In genomic region chr12:100229036-100229635, GRCh38 we compare ENCODE assay signal across 9 cellular contexts. TPM values are rescaled to one million over a fixed set of nuclear protein-coding genes. Genes with fewer than 3 reads are reported as not detected.
A peak's percentile ranks its signal among the peaks of the same experiment; 100 is the strongest.
DNase-seq lines count a peak whose midpoint lies in the region; ATAC-seq and TF ChIP-seq lines count a peak whose summit lies in the region.
"Had no signal": no experiment of that assay in that cellular context is flagged by ENCODE, and none has a peak within 500 bp of the region (broad histone marks: within the 10 kb centered on the region; RNA-seq: fewer than 3 reads in every experiment).

No MANE protein-coding gene starts in this region.

- TF ChIP-seq CTCF in LNCaP clone FGC (IDR thresholded peaks at IDR 0.05; ENCODE audit: control insufficient read depth, extremely low read depth, insufficient read depth) (peak; percentile 51), liver (IDR thresholded peaks at IDR 0.05; ENCODE audit: low read depth, low read length, missing input control) (peak; percentile 32), gastrocnemius medialis (IDR thresholded peaks at IDR 0.05 in 4 of 5, conservative IDR thresholded peaks at IDR 0.05 in 1 of 5) (no peak)

- H3K9me3 Mint-ChIP-seq in T-helper 2 cell treated with Interferon-gamma antibody and Interleukin-4, amounts not matched to agents 5 μg/mL and 100 μg/mL, for 36 hours = no peaks in the 10 kb centered on the region

- H3K27ac ChIP-seq in liver (ENCODE audit: low read depth in 1 of 2, low read length in 2 of 2) = no peak overlapping the region
- H3K27ac ChIP-seq in gastrocnemius medialis = no peak overlapping the region
- H3K27ac ChIP-seq: SJCRH30 had no signal

- no peak overlapping the region for H3K9ac ChIP-seq in liver (ENCODE audit: low read depth in 1 of 2, low read length in 2 of 2)

- H3K4me3 ChIP-seq in LNCaP clone FGC (ENCODE audit: low read depth, low read length) = no peak overlapping the region
- no peak overlapping the region for H3K4me3 ChIP-seq in liver (ENCODE audit: low read depth in 1 of 3, low read length in 3 of 3)
- no peak overlapping the region for H3K4me3 ChIP-seq in gastrocnemius medialis
- H3K4me3 ChIP-seq: SJCRH30 had no signal

- TF ChIP-seq POLR2A in gastrocnemius medialis (IDR thresholded peaks at IDR 0.05) = no peak

- no peak overlapping the region for H3K27ac Mint-ChIP-seq in T-helper 2 cell treated with Interferon-gamma antibody and Interleukin-4, amounts not matched to agents 5 μg/mL and 100 μg/mL, for 36 hours
- H3K27ac Mint-ChIP-seq: activated naive CD8-positive, alpha-beta T cell had no signal

- H3K4me3 Mint-ChIP-seq in T-helper 2 cell treated with Interferon-gamma antibody and Interleukin-4, amounts not matched to agents 5 μg/mL and 100 μg/mL, for 36 hours = no peak overlapping the region
- H3K4me3 Mint-ChIP-seq: activated naive CD8-positive, alpha-beta T cell had no signal

- no peaks in the 10 kb centered on the region for H3K27me3 Mint-ChIP-seq in T-helper 2 cell treated with Interferon-gamma antibody and Interleukin-4, amounts not matched to agents 5 μg/mL and 100 μg/mL, for 36 hours (ENCODE audit: low read depth)
- H3K27me3 Mint-ChIP-seq: activated naive CD8-positive, alpha-beta T cell had no signal

- in situ Hi-C loops in gastrocnemius medialis (cut with MboI; ENCODE audit: low sequenced_read_pairs in 4 of 4) = loop anchor here in 3 of 4 donors (25.0 kb wide), 2 partner anchors 333 to 508 kb away; partner anchors contain the start of gene GAS2L3 (in 3 of the 3)

- no peaks in the 10 kb centered on the region for H3K27me3 ChIP-seq in liver (ENCODE audit: control insufficient read depth in 4 of 4, insufficient read depth in 4 of 4, low read length in 3 of 4)
- H3K27me3 ChIP-seq in gastrocnemius medialis = no peaks in the 10 kb centered on the region
- H3K27me3 ChIP-seq: SJCRH30 had no signal

- H3K4me1 ChIP-seq in liver (ENCODE audit: control insufficient read depth in 4 of 4, insufficient read depth in 4 of 4, low read length in 3 of 4) (no peaks in the 10 kb centered on the region), gastrocnemius medialis (no peaks in the 10 kb centered on the region)
- H3K4me1 ChIP-seq: SJCRH30 had no signal

- intact Hi-C loops in gastrocnemius medialis (cut with DNase I; ENCODE audit: low total_unique reads) = no loop called here

- 93% methylated on average over 5 of the region's 5 CpGs for WGBS in liver

- peaks cover 0 to 2% (median under 1%) of the 10 kb centered on the region in 4 donors for H3K36me3 ChIP-seq in liver (ENCODE audit: control insufficient read depth in 4 of 4, insufficient read depth in 3 of 4, low read depth in 1 of 4, low read length in 3 of 4)
- peaks cover 0 to 12% of the 10 kb centered on the region in 2 donors for H3K36me3 ChIP-seq in gastrocnemius medialis

- H3K4me1 Mint-ChIP-seq in T-helper 2 cell treated with Interferon-gamma antibody and Interleukin-4, amounts not matched to agents 5 μg/mL and 100 μg/mL, for 36 hours (ENCODE audit: low read depth) = no peaks in the 10 kb centered on the region

- DNase-seq in ELF-1 (ENCODE audit: low read depth, low spot score) (peak; percentile 18), LNCaP clone FGC (ENCODE audit: low read depth) (peak; percentile 41), astrocyte of the hippocampus (ENCODE audit: low read depth, low spot score) (peak; percentile 10), gastrocnemius medialis (no peak), NCI-H510A treated with DMSO at 0.1 percent for 48 hours (lab: John Stamatoyannopoulos, UW) (no peak)
- DNase-seq in T-helper 2 cell treated with Interferon-gamma antibody and Interleukin-4, amounts not matched to agents 5 μg/mL and 100 μg/mL, for 36 hours (ENCODE audit: low spot score) = no peak

- no peak for ATAC-seq in gastrocnemius medialis

- H3K36me3 Mint-ChIP-seq in T-helper 2 cell treated with Interferon-gamma antibody and Interleukin-4, amounts not matched to agents 5 μg/mL and 100 μg/mL, for 36 hours (ENCODE audit: low read depth) = peaks cover 7% of the 10 kb centered on the region

- H3K9me3 ChIP-seq in liver (ENCODE audit: control insufficient read depth in 4 of 4, low read length in 3 of 4) = no peaks in the 10 kb centered on the region
- no peaks in the 10 kb centered on the region for H3K9me3 ChIP-seq in gastrocnemius medialis
- H3K9me3 ChIP-seq: SJCRH30 had no signal

- TF ChIP-seq RAD21 in liver (IDR thresholded peaks at IDR 0.05) = peak; percentile 76 to 82

TF ChIP-seq in liver, 16 proteins besides CTCF, POLR2A, EP300 and RAD21:
- TF ChIP-seq SP1 (IDR thresholded peaks at IDR 0.05) (no peak), JUND (IDR thresholded peaks at IDR 0.05) (no peak), HNF4A (conservative IDR thresholded peaks at IDR 0.05) (peak in 1 of 2 donors; percentile 18), YY1 (IDR thresholded peaks at IDR 0.05) (no peak)

RNA-seq across cellular contexts. Expression of gene ACTR6, which starts 28.5 kb away (rescaled TPM):
- total RNA-seq in liver = 1 to 10 TPM; 6.9 to 9.7 TPM
- polyA plus RNA-seq in liver = 1 to 10 TPM; 7.9 to 9.5 TPM
- 10 to 100 TPM in 3 of 4 donors, 1 to 10 TPM in 1; 8.4 to 19.2 (median 16.6) TPM for total RNA-seq in gastrocnemius medialis

RNA-seq across cellular contexts. Expression of gene DEPDC4, which starts 37.7 kb away (rescaled TPM):
- total RNA-seq in liver (1 to 10 TPM; 1.7 to 6.9 TPM), gastrocnemius medialis (not detected)
- polyA plus RNA-seq in liver = 1 to 10 TPM in 1 of 2 donors, under 1 TPM in 1; 0.39 to 2.1 TPM

RNA-seq across cellular contexts. Expression of gene SCYL2, which starts 37.8 kb away (rescaled TPM):
- total RNA-seq in liver (10 to 100 TPM; 24.9 to 32.5 TPM), gastrocnemius medialis (10 to 100 TPM; 28.9 to 44.9 (median 33.3) TPM)
- polyA plus RNA-seq in liver = 10 to 100 TPM; 10.0 to 12.8 TPM

Comparison
In these comparisons a context has a peak if more than half of its experiments do, and no peak if none do; other contexts are left out.
1. DNase-seq: peak in ELF-1 (single experiment), LNCaP clone FGC (single experiment) and astrocyte of the hippocampus (single experiment); none in gastrocnemius medialis (0 of 2), NCI-H510A treated with DMSO at 0.1 percent for 48 hours (single experiment) and T-helper 2 cell treated with Interferon-gamma antibody and Interleukin-4, amounts not matched to agents 5 μg/mL and 100 μg/mL, for 36 hours (single experiment).
2. CTCF ChIP-seq: peak in LNCaP clone FGC (single experiment) and liver (single experiment); none in gastrocnemius medialis (0 of 5).